ENCODE assay signal across 20 cellular contexts in genomic region chr20:36784116-36784515, GRCh38.
"Had no signal": no experiment of that assay in that cellular context is flagged by ENCODE, and none has a peak within 500 bp of the region (broad histone marks: within the 10 kb centered on the region; RNA-seq: fewer than 3 reads in every experiment).

No MANE protein-coding gene starts in this region.

- H3K4me3 ChIP-seq: left lung, lower lobe of right lung, prostate gland, right atrium auricular region, thoracic aorta, tibial nerve, upper lobe of left lung had no signal

- H3K36me3 ChIP-seq: prostate gland had no signal

- H3K27ac ChIP-seq: epithelial cell of prostate, left lung, lower lobe of right lung, parathyroid adenoma, prostate gland, tibial nerve, upper lobe of left lung had no signal

- FAIRE-seq: urothelium cell line had no signal

- DNase-seq: cerebellar nuclear complex; cortex of kidney; foreskin melanocyte; left cardiac atrium; left lung; lower lobe of right lung; natural killer cell; stimulated activated CD4-positive, alpha-beta T cell treated with anti-CD3 and anti-CD28 coated beads, Interleukin-2, amount 100 ng/mL, for 24 hours; stimulated activated CD4-positive, alpha-beta T cell treated with anti-CD3 and anti-CD28 coated beads, Interleukin-4, amount 100 ng/mL, for 4 hours; stimulated activated naive CD8-positive, alpha-beta T cell treated with anti-CD3 and anti-CD28 coated beads, Interleukin-15, Interleukin-2, amounts not matched to agents 100 U/mL and 50 U/mL, for 24 hours had no signal

- H3K9me3 ChIP-seq: left lung, lower lobe of right lung, prostate gland, right atrium auricular region, thoracic aorta, tibial nerve, upper lobe of left lung had no signal

- H3K27me3 ChIP-seq: left lung, right atrium auricular region, tibial nerve, upper lobe of left lung had no signal

- H3K4me1 ChIP-seq: left lung, lower lobe of right lung, parathyroid adenoma, prostate gland, tibial nerve, upper lobe of left lung had no signal

- ATAC-seq: esophagus mucosa; left lung; natural killer cell; stimulated activated memory B cell treated with anti-CD40 and anti-IgM and Interleukin-4, amounts not matched to agents 10 μg/mL and 1 μg/mL and 100 μg/mL, for 72 hours; stimulated activated naive CD8-positive, alpha-beta T cell treated with anti-CD3 and anti-CD28 coated beads, Interleukin-15, Interleukin-2, amounts not matched to agents 100 U/mL and 50 U/mL, for 24 hours had no signal
